ENCODE assay signal across 10 cellular contexts in genomic region chr9:133558191-133559126, GRCh38. TPM values are rescaled to one million over a fixed set of nuclear protein-coding genes. Genes with fewer than 3 reads are reported as not detected.
DNase-seq lines count a peak whose midpoint lies in the region; ATAC-seq lines count a peak whose summit lies in the region.
"Had no signal": no experiment of that assay in that cellular context is flagged by ENCODE, and none has a peak within 500 bp of the region (broad histone marks: within the 10 kb centered on the region; RNA-seq: fewer than 3 reads in every experiment).

No MANE protein-coding gene starts in this region.

- H3K9ac ChIP-seq in HUES64 (ENCODE audit: low read depth, low read length) (peak overlapping the region; percentile 37; the same call in 1 of the 2 replicates), iPS-18a (ENCODE audit: low read length) (peak overlapping the region; percentile 59)

- H3K4me1 ChIP-seq in HUES64 (ENCODE audit: insufficient read depth, low read length) (peaks cover 14% of the 10 kb centered on the region), iPS-18a (ENCODE audit: control insufficient read depth, low read depth, low read length) (peaks cover 13% of the 10 kb centered on the region)

- ATAC-seq in HG02623 (IDR thresholded peaks at IDR 0.05; ENCODE audit: unreplicated experiment): no peak

- H3K9me3 ChIP-seq in HUES64 (ENCODE audit: insufficient read depth, low read depth, low read length) (no peaks in the 10 kb centered on the region), iPS-18a (ENCODE audit: control insufficient read depth, low read depth, low read length) (no peaks in the 10 kb centered on the region)
- H3K9me3 ChIP-seq: ascending aorta had no signal

- H3K27ac ChIP-seq in HUES64 (ENCODE audit: low read depth, low read length) (peak overlapping the region; percentile 82), iPS-18a (ENCODE audit: low read length) (peak overlapping the region; percentile 57)

- H3K4me3 ChIP-seq in HUES64 (ENCODE audit: low read length) (no peak overlapping the region), iPS-18a (ENCODE audit: low read length) (no peak overlapping the region)

- peak; percentile 40 for DNase-seq in NK-92 treated with Interleukin-12 subunit alpha and Interleukin-12 subunit beta, amount 100 ng/mL, for 24 hours (lab: John Stamatoyannopoulos, UW)
- DNase-seq in NK-92 (lab: John Stamatoyannopoulos, UW; ENCODE audit: unreplicated experiment) (no peak), amniotic epithelial cell (ENCODE audit: low read depth) (peak; percentile 71), DMS114 treated with DMSO at 0.1 percent for 48 hours (lab: John Stamatoyannopoulos, UW; ENCODE audit: unreplicated experiment) (no peak)
- peak; percentile 52 for DNase-seq in stimulated activated CD4-positive, alpha-beta T cell treated with anti-CD3 and anti-CD28 coated beads, Interleukin-1b, Interleukin-23, amount 100 ng/mL, for 48 hours

- H3K36me3 ChIP-seq in HUES64 (ENCODE audit: insufficient read depth, low read length): no peaks in the 10 kb centered on the region
- no peaks in the 10 kb centered on the region for H3K36me3 ChIP-seq in iPS-18a (ENCODE audit: control insufficient read depth, low read depth, low read length)
- H3K36me3 ChIP-seq: ascending aorta had no signal

- 24% methylated on average over 31 of the region's 31 CpGs for WGBS in HUES64

- no peaks in the 10 kb centered on the region for H3K27me3 ChIP-seq in HUES64 (ENCODE audit: insufficient read depth, low read length)
- no peaks in the 10 kb centered on the region for H3K27me3 ChIP-seq in iPS-18a (ENCODE audit: control insufficient read depth, insufficient read depth, low read length)
- H3K27me3 ChIP-seq: ascending aorta had no signal

RNA-seq across cellular contexts. Expression of gene ADAMTSL2, which starts 24.0 kb away (rescaled TPM):
- 0.65 TPM for polyA plus RNA-seq in HUES64 (2013, experiment 1 of 2)
- 1.2 TPM for polyA plus RNA-seq in HUES64 (2013, experiment 2 of 2)
- polyA plus RNA-seq: CD8-positive, alpha-beta memory T cell had no signal

RNA-seq across cellular contexts. Expression of gene MYMK, which starts 33.7 kb away (rescaled TPM):
- not detected for polyA plus RNA-seq in HUES64 (2013, experiment 1 of 2)
- polyA plus RNA-seq in HUES64 (2013, experiment 2 of 2): not detected
- polyA plus RNA-seq: CD8-positive, alpha-beta memory T cell had no signal

RNA-seq across cellular contexts. Expression of gene FAM163B, which starts 50.7 kb away (rescaled TPM):
- polyA plus RNA-seq in HUES64 (2013, experiment 1 of 2): 0.25 TPM
- polyA plus RNA-seq in HUES64 (2013, experiment 2 of 2): 0.95 TPM
- polyA plus RNA-seq: CD8-positive, alpha-beta memory T cell had no signal

Comparison
In these comparisons a context has a peak if more than half of its experiments do, and no peak if none do; other contexts are left out.
1. DNase-seq: peak in NK-92 treated with Interleukin-12 subunit alpha and Interleukin-12 subunit beta, amount 100 ng/mL, for 24 hours (single experiment), amniotic epithelial cell (single experiment) and stimulated activated CD4-positive, alpha-beta T cell treated with anti-CD3 and anti-CD28 coated beads, Interleukin-1b, Interleukin-23, amount 100 ng/mL, for 48 hours (single experiment); none in NK-92 (single experiment) and DMS114 treated with DMSO at 0.1 percent for 48 hours (single experiment).